ENCODE assay signal across 17 cellular contexts in genomic region chr2:31238126-31238905, GRCh38. TPM values are rescaled to one million over a fixed set of nuclear protein-coding genes. Genes with fewer than 3 reads are reported as not detected.
DNase-seq lines count a peak whose midpoint lies in the region; ATAC-seq, FAIRE-seq and TF ChIP-seq lines count a peak whose summit lies in the region.
"Had no signal": no experiment of that assay in that cellular context is flagged by ENCODE, and none has a peak within 500 bp of the region (broad histone marks: within the 10 kb centered on the region; RNA-seq: fewer than 3 reads in every experiment).

No MANE protein-coding gene starts in this region.

- DNase-seq in HepG2 (ENCODE audit: low spot score) (no peak), head of caudate nucleus (peak in 41 of 42 donors; percentile 34 to 85 (median 65)), osteoblast (ENCODE audit: insufficient read length, low spot score, missing footprints) (peak; percentile 6), HTR-8/SVneo (ENCODE audit: insufficient read length, low spot score) (no peak), Kasumi-1 (lab: John Stamatoyannopoulos, UW) (no peak), NCI-H526 treated with DMSO at 0.1 percent for 48 hours (lab: John Stamatoyannopoulos, UW) (no peak)
- DNase-seq: activated gamma-delta T cell treated with Interleukin-2 at 50 U/mL for 16 hours; effector CD4-positive, alpha-beta T cell; mucosa of descending colon; NCI-H1417; NCI-H446; SW 1271; WERI-Rb-1 had no signal

- POLR2A ChIA-PET in HepG2 (lab: Yijun Ruan, JAX), result no interaction called here

- ATAC-seq in HepG2 (no peak), GM19324 (IDR thresholded peaks at IDR 0.05; ENCODE audit: low FRiP score, unreplicated experiment) (no peak)
- ATAC-seq: mucosa of descending colon had no signal

- CTCF ChIA-PET in HepG2 (lab: Yijun Ruan, JAX; ENCODE audit: low intra/inter-chr PET ratio, low total read pairs), result no interaction called here

- no peaks in the 10 kb centered on the region for H3K36me3 ChIP-seq in liver (ENCODE audit: control insufficient read depth in 4 of 4, insufficient read depth in 3 of 4, low read depth in 1 of 4, low read length in 3 of 4)
- no peaks in the 10 kb centered on the region for H3K36me3 ChIP-seq in HepG2 (replicated peaks in 1 of 2; ENCODE audit: control insufficient read depth in 1 of 2, insufficient read depth in 2 of 2, low read length in 2 of 2)
- no peaks in the 10 kb centered on the region for H3K36me3 ChIP-seq in osteoblast (ENCODE audit: insufficient read depth, low read length)
- H3K36me3 ChIP-seq: WERI-Rb-1 had no signal

- TF ChIP-seq CTCF in liver (IDR thresholded peaks at IDR 0.05; ENCODE audit: low read depth, low read length, missing input control), result no peak
- TF ChIP-seq CTCF in HepG2 (CRISPR knock-in tag; IDR thresholded peaks at IDR 0.05), result no peak
- no peak for TF ChIP-seq CTCF in osteoblast (IDR thresholded peaks at IDR 0.05; ENCODE audit: extremely low read depth, low read depth, low read length)

- H3K9ac ChIP-seq in liver (ENCODE audit: low read depth in 1 of 2, low read length in 2 of 2), result no peak overlapping the region
- no peak overlapping the region for H3K9ac ChIP-seq in HepG2 (ENCODE audit: insufficient read depth, low read depth, low read length)
- H3K9ac ChIP-seq: KMS-11, parathyroid adenoma had no signal

- peaks cover 0 to 4% (median 0%) of the 10 kb centered on the region in 4 donors for H3K27me3 ChIP-seq in liver (ENCODE audit: control insufficient read depth in 4 of 4, insufficient read depth in 4 of 4, low read length in 3 of 4)
- peaks cover 0 to 24% of the 10 kb centered on the region in 2 experiments; a peak in 3 of 5 replicates for H3K27me3 ChIP-seq in HepG2 (ENCODE audit: control insufficient read depth in 1 of 2, insufficient read depth in 2 of 2, low read length in 2 of 2)
- no peaks in the 10 kb centered on the region for H3K27me3 ChIP-seq in osteoblast (ENCODE audit: insufficient read depth, low read length)

- no peak overlapping the region for H3K4me2 ChIP-seq in HepG2 (ENCODE audit: low read depth, low read length)
- no peak overlapping the region for H3K4me2 ChIP-seq in osteoblast (ENCODE audit: insufficient read depth, low read length)
- H3K4me2 ChIP-seq: KMS-11 had no signal

- no peaks in the 10 kb centered on the region for H3K79me2 ChIP-seq in HepG2 (ENCODE audit: insufficient read depth, low read length)
- H3K79me2 ChIP-seq in osteoblast (ENCODE audit: insufficient read depth, low read length), result peaks cover 9% of the 10 kb centered on the region
- H3K79me2 ChIP-seq: parathyroid adenoma had no signal

- no peak for FAIRE-seq in HepG2 (lab: Jason Lieb, UNC)
- FAIRE-seq in HTR-8/SVneo (lab: Jason Lieb, UNC), result no peak

- H3K4me3 ChIP-seq in liver (ENCODE audit: low read depth in 1 of 3, low read length in 3 of 3) (no peak overlapping the region), HepG2 (replicated peaks in 1 of 3; ENCODE audit: insufficient read depth in 1 of 3, low read depth in 2 of 3, low read length in 3 of 3) (no peak overlapping the region), osteoblast (ENCODE audit: insufficient read depth, low read length) (no peak overlapping the region)
- H3K4me3 ChIP-seq: mucosa of descending colon had no signal

- H3K9me3 ChIP-seq in liver (ENCODE audit: control insufficient read depth in 4 of 4, low read length in 3 of 4) (no peaks in the 10 kb centered on the region), HepG2 (ENCODE audit: low read length) (no peaks in the 10 kb centered on the region), osteoblast (ENCODE audit: low read depth, low read length) (no peaks in the 10 kb centered on the region)
- H3K9me3 ChIP-seq: mucosa of descending colon had no signal

- peak overlapping the region; percentile 33 to 68 for H3K27ac ChIP-seq in liver (ENCODE audit: low read depth in 1 of 2, low read length in 2 of 2)
- H3K27ac ChIP-seq in HepG2 (ENCODE audit: extremely low read length, insufficient read depth, low read length), result no peak overlapping the region
- no peak overlapping the region for H3K27ac ChIP-seq in osteoblast (ENCODE audit: low read depth, low read length)
- H3K27ac ChIP-seq: KMS-11, WERI-Rb-1 had no signal

- H3K4me1 ChIP-seq in liver (ENCODE audit: control insufficient read depth in 4 of 4, insufficient read depth in 4 of 4, low read length in 3 of 4) (peaks cover 0 to 7% (median 4%) of the 10 kb centered on the region in 4 donors), HepG2 (ENCODE audit: insufficient read depth, low read length) (no peaks in the 10 kb centered on the region), osteoblast (ENCODE audit: insufficient read depth, low read length) (peaks cover 18% of the 10 kb centered on the region)
- H3K4me1 ChIP-seq: parathyroid adenoma had no signal

- no peak for TF ChIP-seq POLR2A in HepG2 (IDR thresholded peaks at IDR 0.05; ENCODE audit: insufficient read depth in 1 of 2, low read depth in 2 of 2, low read length in 2 of 2)

- WGBS in liver, result 77% methylated on average over 10 of the region's 10 CpGs
- WGBS in HepG2 (ENCODE audit: low lambda C conversion rate), result 29% methylated on average over 10 of the region's 10 CpGs

- TF ChIP-seq RAD21 in liver (IDR thresholded peaks at IDR 0.05), result no peak
- no peak for TF ChIP-seq RAD21 in HepG2 (CRISPR knock-in tag; IDR thresholded peaks at IDR 0.05)

- H4K20me1 ChIP-seq in HepG2 (ENCODE audit: insufficient read depth, low read length) (no peaks in the 10 kb centered on the region), osteoblast (ENCODE audit: insufficient read depth, low read length) (peaks cover 17% of the 10 kb centered on the region)

- in situ Hi-C loops in HepG2 (cut with HindIII; ENCODE audit: extremely low pct_ligation_motif_present, low pct_unique_long_range_greater_than_20kb), result no loop called here

- intact Hi-C loops in HepG2 (cut with micrococcal nuclease; ENCODE audit: unreplicated experiment), result no loop called here
- intact Hi-C loops in head of caudate nucleus (cut with DNase I), result loop anchor here (10.0 kb wide), 1 partner anchor 86 kb away; no protein-coding TSS in a partner anchor

- BruUV-seq in HepG2 (replicated peaks; lab: Mats Ljungman, UMichigan), result no TSS peak

- TF ChIP-seq EP300 in HepG2 (IDR thresholded peaks at IDR 0.05; ENCODE audit: low read depth in 2 of 2, low read length in 2 of 2) (no peak), HepG2 (CRISPR knock-in tag; IDR thresholded peaks at IDR 0.05; ENCODE audit: borderline replicate concordance) (no peak)

- H2AFZ ChIP-seq in HepG2 (ENCODE audit: low read length), result no peak overlapping the region
- no peak overlapping the region for H2AFZ ChIP-seq in osteoblast (ENCODE audit: low read length)
- H2AFZ ChIP-seq: parathyroid adenoma had no signal

RNA-seq across cellular contexts. Expression of gene EHD3, which starts 4.4 kb away (rescaled TPM):
- 10 to 100 TPM; 19.1 to 20.2 TPM for total RNA-seq in liver
- polyA plus RNA-seq in liver, result 1 to 10 TPM; 7.2 to 7.4 TPM
- total RNA-seq in HepG2 (2016; rRNA removed; fragmentation: Illumina TruSeq; extraction: Trizol), result 0.69 and 0.70 TPM in 2 replicates
- 0.09 and 0.20 TPM in 2 replicates for total RNA-seq in HepG2 (2016; cell fraction: cytosol; rRNA removed; fragmentation: Illumina TruSeq; extraction: Trizol; ENCODE audit: low read depth)
- 0.58 and 0.71 TPM in 2 replicates for total RNA-seq in HepG2 (2016; cell fraction: insoluble cytoplasmic fraction; rRNA removed; fragmentation: Illumina TruSeq; extraction: Trizol)
- total RNA-seq in HepG2 (2016; cell fraction: membrane; rRNA removed; fragmentation: Illumina TruSeq; extraction: Trizol), result 0.37 and 0.52 TPM in 2 replicates
- 0.40 and 0.47 TPM in 2 replicates for total RNA-seq in HepG2 (2016; cell fraction: nucleus; rRNA removed; fragmentation: Illumina TruSeq; extraction: Trizol)
- polyA plus RNA-seq in HepG2 (2011; rRNA removed), result 0.20 and 0.27 TPM in 2 replicates
- polyA plus RNA-seq in HepG2 (2011; cell fraction: cytosol; rRNA removed), result 0.23 and 0.31 TPM in 2 replicates
- 0.18 and 0.23 TPM in 2 replicates for polyA plus RNA-seq in HepG2 (2011; cell fraction: nucleus; rRNA removed)
- 0.13 and 0.23 TPM in 2 replicates for polyA plus RNA-seq in HepG2 (2012)
- polyA plus RNA-seq in HepG2 (2016; cell fraction: cytosol; fragmentation: Illumina TruSeq; extraction: Trizol; ENCODE audit: low read depth), result 0.08 and 0.10 TPM in 2 replicates
- polyA plus RNA-seq in HepG2 (2016; cell fraction: insoluble cytoplasmic fraction; fragmentation: Illumina TruSeq; extraction: Trizol; ENCODE audit: low read depth), result 0.62 and 0.74 TPM in 2 replicates
- 0.17 and 0.27 TPM in 2 replicates for polyA plus RNA-seq in HepG2 (2016; cell fraction: membrane; fragmentation: Illumina TruSeq; extraction: Trizol; ENCODE audit: low read depth)
- 0.48 and 0.56 TPM in 2 replicates for polyA plus RNA-seq in HepG2 (2016; cell fraction: nucleus; fragmentation: Illumina TruSeq; extraction: Trizol; ENCODE audit: insufficient read depth, low read depth)
- polyA minus RNA-seq in HepG2 (2011; rRNA and poly(A)+ RNA removed; ENCODE audit: low replicate concordance), result 0.05 and 0.70 TPM in 2 replicates
- 0.30 TPM in 1 of 2 replicates, not detected in the other for polyA minus RNA-seq in HepG2 (2011; cell fraction: cytosol; rRNA and poly(A)+ RNA removed)
- polyA minus RNA-seq in HepG2 (2011; cell fraction: nucleus; rRNA and poly(A)+ RNA removed), result 0.26 and 0.50 TPM in 2 replicates
- total RNA-seq in osteoblast, result 16.3 and 17.4 TPM in 2 replicates

RNA-seq across cellular contexts. Expression of gene CAPN14, which starts 21.0 kb away (rescaled TPM):
- total RNA-seq in liver, result under 1 TPM; 0.05 to 0.08 TPM
- not detected for polyA plus RNA-seq in liver
- not detected in 2 replicates for total RNA-seq in HepG2 (2016; rRNA removed; fragmentation: Illumina TruSeq; extraction: Trizol)
- total RNA-seq in HepG2 (2016; cell fraction: cytosol; rRNA removed; fragmentation: Illumina TruSeq; extraction: Trizol; ENCODE audit: low read depth), result not detected in 2 replicates
- not detected in 2 replicates for total RNA-seq in HepG2 (2016; cell fraction: insoluble cytoplasmic fraction; rRNA removed; fragmentation: Illumina TruSeq; extraction: Trizol)
- not detected in 2 replicates for total RNA-seq in HepG2 (2016; cell fraction: membrane; rRNA removed; fragmentation: Illumina TruSeq; extraction: Trizol)
- not detected in 2 replicates for total RNA-seq in HepG2 (2016; cell fraction: nucleus; rRNA removed; fragmentation: Illumina TruSeq; extraction: Trizol)
- polyA plus RNA-seq in HepG2 (2011; rRNA removed), result not detected in 2 replicates
- not detected in 2 replicates for polyA plus RNA-seq in HepG2 (2011; cell fraction: cytosol; rRNA removed)
- not detected in 2 replicates for polyA plus RNA-seq in HepG2 (2011; cell fraction: nucleus; rRNA removed)
- polyA plus RNA-seq in HepG2 (2012), result not detected in 2 replicates
- polyA plus RNA-seq in HepG2 (2016; cell fraction: cytosol; fragmentation: Illumina TruSeq; extraction: Trizol; ENCODE audit: low read depth), result not detected in 2 replicates
- polyA plus RNA-seq in HepG2 (2016; cell fraction: insoluble cytoplasmic fraction; fragmentation: Illumina TruSeq; extraction: Trizol; ENCODE audit: low read depth), result not detected in 2 replicates
- not detected in 2 replicates for polyA plus RNA-seq in HepG2 (2016; cell fraction: membrane; fragmentation: Illumina TruSeq; extraction: Trizol; ENCODE audit: low read depth)
- not detected in 2 replicates for polyA plus RNA-seq in HepG2 (2016; cell fraction: nucleus; fragmentation: Illumina TruSeq; extraction: Trizol; ENCODE audit: insufficient read depth, low read depth)
- polyA minus RNA-seq in HepG2 (2011; rRNA and poly(A)+ RNA removed; ENCODE audit: low replicate concordance), result not detected in 2 replicates
- polyA minus RNA-seq in HepG2 (2011; cell fraction: cytosol; rRNA and poly(A)+ RNA removed), result not detected in 2 replicates
- not detected in 2 replicates for polyA minus RNA-seq in HepG2 (2011; cell fraction: nucleus; rRNA and poly(A)+ RNA removed)
- under 0.01 TPM in 2 replicates for total RNA-seq in osteoblast

Comparison
In these comparisons a context has a peak if more than half of its experiments do, and no peak if none do; other contexts are left out.
1. H3K27ac ChIP-seq: peak in liver (2 of 2); none in HepG2 (single experiment) and osteoblast (single experiment).
2. RNA of gene EHD3, which starts 4.4 kb away (total RNA-seq): 19.1 to 20.2 TPM in liver and 16.3 to 17.4 TPM in osteoblast; 0.09 to 0.71 TPM in HepG2; every median in the first group is over 10 times any median in the second.
3. DNase-seq: peak in head of caudate nucleus (41 of 42) and osteoblast (single experiment); none in HepG2 (single experiment), HTR-8/SVneo (single experiment), Kasumi-1 (0 of 2) and NCI-H526 treated with DMSO at 0.1 percent for 48 hours (single experiment).